12 cellular contexts compared by ENCODE assay signal in the genomic region with DNA sequence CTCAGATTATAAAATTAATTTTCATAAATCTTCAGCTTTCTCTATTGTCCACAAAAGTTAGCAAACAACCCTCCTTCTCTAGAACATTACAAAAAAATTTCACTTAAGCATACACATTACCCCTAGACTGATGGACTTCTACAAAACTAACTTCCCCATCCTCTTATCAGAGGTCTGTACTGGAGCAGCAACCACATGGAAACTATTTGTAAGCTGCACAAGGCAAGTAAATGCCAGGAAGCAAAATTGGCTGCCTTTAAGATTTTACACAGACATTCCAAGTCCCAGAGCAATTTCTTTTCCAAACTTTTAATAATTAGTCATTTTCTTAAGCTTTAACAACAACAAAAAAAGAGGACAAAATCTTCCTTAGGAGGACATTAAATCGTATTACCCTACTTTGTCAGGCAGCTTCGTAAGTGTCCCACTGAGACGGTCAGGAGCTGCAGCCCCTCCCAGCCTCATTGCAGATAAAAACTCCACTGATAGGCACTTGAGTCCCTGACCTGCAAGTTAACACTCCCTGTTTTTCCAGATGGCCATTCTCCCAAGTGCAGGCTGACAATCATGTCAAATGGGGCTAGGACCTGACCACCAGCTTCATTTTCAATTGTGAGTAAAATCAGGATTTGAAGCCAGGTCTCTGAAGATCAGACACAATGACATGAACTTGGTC.
DNase-seq lines count a peak whose midpoint lies in the region; ATAC-seq and TF ChIP-seq lines count a peak whose summit lies in the region.
"Had no signal": no experiment of that assay in that cellular context is flagged by ENCODE, and none has a peak within 500 bp of the region (broad histone marks: within the 10 kb centered on the region; RNA-seq: fewer than 3 reads in every experiment).

No MANE protein-coding gene starts in this region.

- POLR2A ChIA-PET in IMR-90 (lab: Charles Lee; ENCODE audit: unreplicated experiment): interaction anchor here (0.6 kb wide), 1 partner anchor 124 kb away, joined by 4 read pairs; no protein-coding TSS in a partner anchor

- H4K5ac ChIP-seq in IMR-90 (ENCODE audit: low read depth, low read length): no peak overlapping the region

- TF ChIP-seq RAD21 in IMR-90 (IDR thresholded peaks at IDR 0.05; ENCODE audit: low read length): no peak

- no peaks in the 10 kb centered on the region; the same call in 1 of the 2 replicates for H3K27me3 ChIP-seq in IMR-90 (ENCODE audit: control insufficient read depth, insufficient read depth, low read length)
- H3K27me3 ChIP-seq in spleen (replicated peaks in 1 of 7): no peaks in the 10 kb centered on the region
- H3K27me3 ChIP-seq: BLaER1 treated with 17β-estradiol and CSF1 and Interleukin-3, amounts not matched to agents 10 nM and 100 nM; esophagus muscularis mucosa had no signal

- TF ChIP-seq POLR2A in IMR-90 (IDR thresholded peaks at IDR 0.05; ENCODE audit: low read depth, low read length): no peak
- no peak for TF ChIP-seq POLR2A in spleen (IDR thresholded peaks at IDR 0.05)

- ATAC-seq in IMR-90 (ENCODE audit: low read depth) (peak; percentile 56), left ventricle myocardium superior (peak; percentile 89), HG03521 (IDR thresholded peaks at IDR 0.05; ENCODE audit: unreplicated experiment) (no peak)
- ATAC-seq: psoas muscle had no signal

- no peak overlapping the region for H4K8ac ChIP-seq in IMR-90 (ENCODE audit: low read depth in 2 of 2, low read length in 2 of 2)

- no peak overlapping the region for H2BK15ac ChIP-seq in IMR-90 (ENCODE audit: low read depth, low read length)

- no peaks in the 10 kb centered on the region for H3K9me3 ChIP-seq in IMR-90 (ENCODE audit: control insufficient read depth, insufficient read depth, low read length)
- no peaks in the 10 kb centered on the region for H3K9me3 ChIP-seq in spleen
- H3K9me3 ChIP-seq: BLaER1 treated with 17β-estradiol and CSF1 and Interleukin-3, amounts not matched to agents 10 nM and 100 nM; esophagus muscularis mucosa; psoas muscle had no signal

- H2BK5ac ChIP-seq in IMR-90 (ENCODE audit: low read depth, low read length, poor library complexity, severe bottlenecking): no peak overlapping the region

- no peak overlapping the region for H3K9ac ChIP-seq in IMR-90 (ENCODE audit: low read depth, low read length)
- H3K9ac ChIP-seq: BLaER1 treated with 17β-estradiol and CSF1 and Interleukin-3, amounts not matched to agents 10 nM and 100 nM had no signal

- H2AK5ac ChIP-seq in IMR-90 (ENCODE audit: low read depth, low read length): no peak overlapping the region

- no peak overlapping the region for H3K4me3 ChIP-seq in IMR-90 (ENCODE audit: insufficient read depth, low read depth, low read length)
- H3K4me3 ChIP-seq in spleen: no peak overlapping the region
- H3K4me3 ChIP-seq: BLaER1 treated with 17β-estradiol and CSF1 and Interleukin-3, amounts not matched to agents 10 nM and 100 nM; esophagus muscularis mucosa; psoas muscle had no signal

- no peak overlapping the region for H3K56ac ChIP-seq in IMR-90 (ENCODE audit: extremely low read depth, insufficient read depth, low read length)

- no peak overlapping the region for H3K4ac ChIP-seq in IMR-90 (ENCODE audit: low read depth, low read length)

- CTCF ChIA-PET in IMR-90 (lab: Yijun Ruan, JAX): no interaction called here

- H2AFZ ChIP-seq in IMR-90 (replicated peaks; ENCODE audit: low read length, poor library complexity): no peak overlapping the region

- H3K79me1 ChIP-seq in IMR-90 (ENCODE audit: low read depth in 1 of 2, low read length in 2 of 2): no peaks in the 10 kb centered on the region

- no peak overlapping the region for H4K91ac ChIP-seq in IMR-90 (ENCODE audit: insufficient read depth, low read depth, low read length)

- H3K18ac ChIP-seq in IMR-90 (ENCODE audit: low read depth, low read length): no peak overlapping the region

- in situ Hi-C loops in IMR-90 (cut with MboI; ENCODE audit: low sequenced_read_pairs): no loop called here

- H3K4me1 ChIP-seq in IMR-90 (ENCODE audit: control insufficient read depth, insufficient read depth, low read length) (no peaks in the 10 kb centered on the region), spleen (peaks cover 0 to 19% (median 4%) of the 10 kb centered on the region in 6 donors)
- H3K4me1 ChIP-seq: BLaER1 treated with 17β-estradiol and CSF1 and Interleukin-3, amounts not matched to agents 10 nM and 100 nM; psoas muscle had no signal

- H2BK20ac ChIP-seq in IMR-90 (ENCODE audit: low read depth, low read length): no peak overlapping the region

- H4K20me1 ChIP-seq in IMR-90 (ENCODE audit: insufficient read depth, low read length): no peaks in the 10 kb centered on the region
- H4K20me1 ChIP-seq: BLaER1 treated with 17β-estradiol and CSF1 and Interleukin-3, amounts not matched to agents 10 nM and 100 nM had no signal

- H2BK120ac ChIP-seq in IMR-90 (ENCODE audit: low read depth, low read length): no peak overlapping the region

- H3K9me1 ChIP-seq in IMR-90 (ENCODE audit: insufficient read depth, low read length): no peaks in the 10 kb centered on the region

- DNase-seq in IMR-90 (peak; percentile 17), amniotic epithelial cell (ENCODE audit: low read depth) (peak; percentile 27), left ventricle myocardium superior (peak; percentile 38), spleen (no peak), retina (no peak), NCI-H226 (no peak)
- DNase-seq: DMS79, psoas muscle, SHP77 treated with DMSO at 0.1 percent for 48 hours had no signal

- H2AK9ac ChIP-seq in IMR-90 (replicated peaks; ENCODE audit: low read depth, low read length, poor library complexity): no peak overlapping the region

- no peak overlapping the region for H3K14ac ChIP-seq in IMR-90 (replicated peaks; ENCODE audit: low read depth, low read length)

- H3K27ac ChIP-seq in IMR-90 (ENCODE audit: insufficient read depth, low read length) (no peak overlapping the region), spleen (peak overlapping the region in 7 of 8 donors; percentile 3 to 44 (median 12))
- H3K27ac ChIP-seq: BLaER1 treated with 17β-estradiol and CSF1 and Interleukin-3, amounts not matched to agents 10 nM and 100 nM; psoas muscle had no signal

- no peak overlapping the region for H3K23ac ChIP-seq in IMR-90 (ENCODE audit: low read depth, low read length)

- BruUV-seq in IMR-90 (replicated peaks; lab: Mats Ljungman, UMichigan): no TSS peak

- dilution Hi-C loops in IMR-90 (cut with HindIII; ENCODE audit: low sequenced_read_pairs, unreplicated experiment): no loop called here

- TF ChIP-seq CTCF in IMR-90 (conservative IDR thresholded peaks at IDR 0.05; ENCODE audit: low read depth, low read length) (no peak), spleen (IDR thresholded peaks at IDR 0.05 in 8 of 11, conservative IDR thresholded peaks at IDR 0.05 in 3 of 11) (no peak)

- H3K36me3 ChIP-seq in IMR-90 (ENCODE audit: control insufficient read depth, insufficient read depth, low read length) (no peaks in the 10 kb centered on the region), spleen (no peaks in the 10 kb centered on the region)
- H3K36me3 ChIP-seq: BLaER1 treated with 17β-estradiol and CSF1 and Interleukin-3, amounts not matched to agents 10 nM and 100 nM; esophagus muscularis mucosa had no signal

- WGBS in IMR-90 (ENCODE audit: extremely low coverage in 2 of 2, insufficient read length in 1 of 2), 2 experiments: 48% methylated on average over 3 of the region's 3 CpGs; no CpG with 5 or more reads in 1 of the 2 experiments
- WGBS in spleen, 5 donors: 45 to 75% (median 69%) methylated on average over 3 of the region's 3 CpGs

- intact Hi-C loops in IMR-90 (cut with micrococcal nuclease): no loop called here
- intact Hi-C loops in left ventricle myocardium superior (cut with micrococcal nuclease): no loop called here
- intact Hi-C loops in spleen (cut with DNase I; ENCODE audit: low total_unique reads): no loop called here

- H3K4me2 ChIP-seq in IMR-90 (ENCODE audit: low read depth, low read length): no peak overlapping the region
- H3K4me2 ChIP-seq: BLaER1 treated with 17β-estradiol and CSF1 and Interleukin-3, amounts not matched to agents 10 nM and 100 nM had no signal

TF ChIP-seq in IMR-90, 13 proteins besides CTCF, POLR2A, EP300 and RAD21:
- TF ChIP-seq RCOR1 (IDR thresholded peaks at IDR 0.05; ENCODE audit: insufficient replicate concordance, low read length) (no peak), MAZ (IDR thresholded peaks at IDR 0.05; ENCODE audit: borderline replicate concordance, low read depth, low read length) (no peak), RFX5 (IDR thresholded peaks at IDR 0.05; ENCODE audit: low read depth, low read length) (no peak), CEBPB (IDR thresholded peaks at IDR 0.05; ENCODE audit: low read depth, low read length) (no peak)
- TF ChIP-seq, protein P1, sequence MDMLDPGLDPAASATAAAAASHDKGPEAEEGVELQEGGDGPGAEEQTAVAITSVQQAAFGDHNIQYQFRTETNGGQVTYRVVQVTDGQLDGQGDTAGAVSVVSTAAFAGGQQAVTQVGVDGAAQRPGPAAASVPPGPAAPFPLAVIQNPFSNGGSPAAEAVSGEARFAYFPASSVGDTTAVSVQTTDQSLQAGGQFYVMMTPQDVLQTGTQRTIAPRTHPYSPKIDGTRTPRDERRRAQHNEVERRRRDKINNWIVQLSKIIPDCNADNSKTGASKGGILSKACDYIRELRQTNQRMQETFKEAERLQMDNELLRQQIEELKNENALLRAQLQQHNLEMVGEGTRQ (IDR thresholded peaks at IDR 0.05; ENCODE audit: low read depth, low read length): no peak
TF ChIP-seq in IMR-90: peak in this region for 0.

Comparison
In these comparisons a context has a peak if more than half of its experiments do, and no peak if none do; other contexts are left out.
1. DNase-seq: peak in IMR-90 (single experiment), amniotic epithelial cell (single experiment) and left ventricle myocardium superior (single experiment); none in spleen (single experiment), retina (single experiment) and NCI-H226 (single experiment).